ENCODE assay signal across 29 cellular contexts in the genomic region with DNA sequence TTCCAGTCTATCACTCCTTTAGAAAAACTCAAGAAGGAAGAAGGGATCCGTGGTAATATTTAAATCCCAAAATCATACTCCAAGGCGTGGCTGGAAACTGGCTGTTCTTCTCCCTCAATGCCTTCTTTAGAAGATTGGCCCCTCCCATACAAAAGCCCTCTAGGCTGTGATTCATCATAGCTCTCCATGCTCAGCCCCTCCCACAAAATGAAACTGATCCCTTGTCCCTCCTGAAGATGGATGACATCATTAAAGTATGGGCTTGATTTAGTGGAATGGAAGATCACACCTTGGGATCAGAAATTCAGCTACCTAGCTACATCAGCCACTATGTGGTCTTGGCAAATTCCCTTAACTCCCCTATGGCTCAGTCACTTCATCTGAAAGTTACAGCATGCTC. TPM values are rescaled to one million over a fixed set of nuclear protein-coding genes. Genes with fewer than 3 reads are reported as not detected.
A peak's percentile ranks its signal among the peaks of the same experiment; 100 is the strongest.
DNase-seq lines count a peak whose midpoint lies in the region; ATAC-seq and TF ChIP-seq lines count a peak whose summit lies in the region.
"Had no signal": no experiment of that assay in that cellular context is flagged by ENCODE, and none has a peak within 500 bp of the region (broad histone marks: within the 10 kb centered on the region; RNA-seq: fewer than 3 reads in every experiment).

No MANE protein-coding gene starts in this region.

- H3K4me3 Mint-ChIP-seq in HFFc6, result no peak overlapping the region
- H3K4me3 Mint-ChIP-seq: CD4-positive, CD25-positive, alpha-beta regulatory T cell; immature natural killer cell; T-helper 17 cell had no signal

- peaks cover 3% of the 10 kb centered on the region; the same call in 1 of the 2 replicates for H3K9me3 Mint-ChIP-seq in HFFc6

- peaks cover 16% of the 10 kb centered on the region for H3K27me3 Mint-ChIP-seq in HFFc6 (ENCODE audit: insufficient read depth)

- in situ Hi-C loops in Caki2 (cut with HindIII; ENCODE audit: low pct_unique_long_range_greater_than_20kb, low sequenced_read_pairs), result no loop called here

- no peak overlapping the region for H3K27ac Mint-ChIP-seq in HFFc6
- H3K27ac Mint-ChIP-seq: immature natural killer cell, T-helper 17 cell had no signal

- no peak for TF ChIP-seq CTCF in HFFc6 (IDR thresholded peaks at IDR 0.05)

- ATAC-seq in GM19023 (IDR thresholded peaks at IDR 0.05; ENCODE audit: unreplicated experiment) (no peak), Right ventricle myocardium superior (ENCODE audit: poor library complexity) (no peak)
- ATAC-seq: body of pancreas, left lobe of liver, SK-N-SH treated with all-trans-retinoic acid at 6 μM for 48 hours, T-helper 17 cell had no signal

- intact Hi-C loops in Right ventricle myocardium superior (cut with DNase I), result no loop called here

- DNase-seq in Caki2 (ENCODE audit: low read depth), result peak; percentile 19
- DNase-seq in HFFc6, result peak; percentile 35
- peak; percentile 38 for DNase-seq in foreskin melanocyte
- no peak for DNase-seq in NCI-H524 (lab: John Stamatoyannopoulos, UW)
- no peak for DNase-seq in NCI-H187 (lab: John Stamatoyannopoulos, UW)
- DNase-seq in Right ventricle myocardium superior, result no peak
- DNase-seq: activated CD4-positive, alpha-beta T cell treated with anti-CD3 and anti-CD28 coated beads, Interleukin-2, amount 50 U/mL, for 48 hours; activated CD4-positive, CD25-positive, alpha-beta regulatory T cell treated with anti-CD3 and anti-CD28 coated beads, Interleukin-2, amount 50 U/mL, for 72 hours; activated naive CD4-positive, alpha-beta T cell; body of pancreas; CD4-positive, CD25-positive, alpha-beta regulatory T cell; immature natural killer cell; IMR-90; NCI-H1092; NCI-H1694 treated with DMSO at 0.1 percent for 48 hours; NCI-H526; OCI-M1; retina; stimulated activated naive CD4-positive, alpha-beta T cell; T-helper 17 cell; testis had no signal

- H3K36me3 Mint-ChIP-seq in HFFc6 (ENCODE audit: low read depth), result peaks cover 15% of the 10 kb centered on the region
- H3K36me3 Mint-ChIP-seq: CD4-positive, CD25-positive, alpha-beta regulatory T cell; immature natural killer cell had no signal

- H3K4me1 Mint-ChIP-seq in HFFc6 (ENCODE audit: low read depth), result peaks cover 16% of the 10 kb centered on the region
- H3K4me1 Mint-ChIP-seq: immature natural killer cell had no signal

- peak overlapping the region; percentile 25 for H3K27ac ChIP-seq in angular gyrus (ENCODE audit: low read depth, low read length)
- H3K27ac ChIP-seq: body of pancreas, parathyroid adenoma, skin epidermis, testis had no signal

RNA-seq across cellular contexts. Expression of gene GRIN2A, which starts 4.1 kb away (rescaled TPM):
- total RNA-seq in Caki2 (2014; rRNA removed; shearing (Covaris generic); ENCODE audit: low replicate concordance), result not detected in 2 replicates
- total RNA-seq in HFFc6 (2021; fragmentation: NEBNext Ultra II Directional; extraction: Animal tissue kit (Norgen Biotek cat#: 25700)), result under 1 TPM in 5 of 6 experiments, not detected in 1; 0.02 to 0.18 (median 0.08) TPM
- total RNA-seq in Right ventricle myocardium superior, result 4.1 TPM
- total RNA-seq: CD4-positive, CD25-positive, alpha-beta regulatory T cell; endothelial cell of umbilical vein; myocyte; T-helper 17 cell had no signal

Comparison
In these comparisons a context has a peak if more than half of its experiments do, and no peak if none do; other contexts are left out.
1. DNase-seq: peak in Caki2 (single experiment), HFFc6 (single experiment) and foreskin melanocyte (single experiment); none in NCI-H524 (0 of 2), NCI-H187 (0 of 2) and Right ventricle myocardium superior (single experiment).